ENCODE assay signal across 11 cellular contexts in the genomic region with DNA sequence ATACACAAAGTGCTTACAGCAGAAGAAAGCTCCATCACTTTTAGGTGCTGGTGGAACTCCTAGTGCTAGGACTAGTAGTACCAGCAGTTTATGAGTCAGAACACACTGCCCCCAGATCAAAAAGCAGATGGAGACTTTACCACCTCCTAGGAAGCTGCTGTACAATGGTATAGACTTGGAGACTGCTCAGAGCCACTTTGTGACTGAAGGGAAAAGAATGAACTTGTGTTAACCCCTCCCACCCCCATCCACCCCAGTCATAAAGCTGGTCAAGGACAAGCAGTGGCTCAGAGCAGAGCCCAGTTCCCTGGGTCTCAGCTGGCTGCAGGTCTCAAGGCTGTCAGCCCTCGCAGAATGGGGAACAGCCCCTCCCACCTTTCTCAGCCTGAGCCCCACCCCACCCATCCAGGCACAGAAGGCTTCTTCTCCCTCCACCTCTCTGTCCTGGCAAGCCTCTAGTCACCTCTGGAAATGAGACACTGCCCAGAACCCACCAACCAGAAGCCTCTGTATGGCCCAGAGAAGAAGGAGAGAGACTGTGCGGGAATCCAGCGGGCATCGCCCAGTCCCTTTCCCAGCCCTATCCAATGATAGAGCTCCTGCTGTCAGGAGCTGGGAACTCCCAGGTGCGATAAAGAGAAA. TPM values are rescaled to one million over a fixed set of nuclear protein-coding genes. Genes with fewer than 3 reads are reported as not detected.
DNase-seq lines count a peak whose midpoint lies in the region; ATAC-seq and TF ChIP-seq lines count a peak whose summit lies in the region.
"Had no signal": no experiment of that assay in that cellular context is flagged by ENCODE, and none has a peak within 500 bp of the region (broad histone marks: within the 10 kb centered on the region; RNA-seq: fewer than 3 reads in every experiment).

No MANE protein-coding gene starts in this region.

- no peak for DNase-seq in activated naive CD8-positive, alpha-beta T cell treated with anti-CD3 and anti-CD28 coated beads, Interleukin-2, amount 50 U/mL, for 24 hours
- DNase-seq in activated naive CD8-positive, alpha-beta T cell treated with anti-CD3 and anti-CD28 coated beads for 36 hours = no peak
- DNase-seq in ascending aorta (ENCODE audit: low spot score in 2 of 2) (peak in 1 of 2 donors; percentile 67), kidney tubule cell (ENCODE audit: low spot score) (peak; percentile 83), transverse colon (peak; percentile 69), NCI-H1092 (lab: John Stamatoyannopoulos, UW) (no peak)
- DNase-seq in activated T-cell treated with anti-CD3 and anti-CD28 coated beads, Interleukin-2, amount 50 U/mL, for 24 hours = no peak
- DNase-seq: AML-193, heart left ventricle, NCI-H1694 treated with DMSO at 0.1 percent for 48 hours had no signal

- 17 to 33% methylated on average over 1 to 5 of the region's 5 CpGs for WGBS in transverse colon (ENCODE audit: low coverage in 1 of 2), 2 donors

- intact Hi-C loops in ascending aorta (cut with DNase I) (loop anchor here (5.0 to 10.0 kb wide), 2 partner anchors 41 to 346 kb away; a partner anchor contains a TSS), transverse colon (cut with DNase I; ENCODE audit: low total_unique reads) (loop anchor here (10.0 kb wide), 1 partner anchor 56 kb away; no protein-coding TSS in a partner anchor)

- TF ChIP-seq POLR2A in transverse colon (IDR thresholded peaks at IDR 0.05) = peak; percentile 58

- peak overlapping the region in 1 of 2 donors; percentile 14 for H3K4me3 ChIP-seq in ascending aorta
- H3K4me3 ChIP-seq in transverse colon = no peak overlapping the region
- H3K4me3 ChIP-seq: heart left ventricle had no signal

- no peaks in the 10 kb centered on the region for H3K27me3 Mint-ChIP-seq in activated naive CD8-positive, alpha-beta T cell treated with anti-CD3 and anti-CD28 coated beads, Interleukin-2, amount 50 U/mL, for 24 hours
- no peaks in the 10 kb centered on the region for H3K27me3 Mint-ChIP-seq in activated naive CD8-positive, alpha-beta T cell treated with anti-CD3 and anti-CD28 coated beads for 36 hours
- no peaks in the 10 kb centered on the region for H3K27me3 Mint-ChIP-seq in activated T-cell treated with anti-CD3 and anti-CD28 coated beads, Interleukin-2, amount 50 U/mL, for 24 hours

- H3K9me3 ChIP-seq in ascending aorta (no peaks in the 10 kb centered on the region), transverse colon (no peaks in the 10 kb centered on the region)
- H3K9me3 ChIP-seq: heart left ventricle had no signal

- H3K4me1 Mint-ChIP-seq in activated naive CD8-positive, alpha-beta T cell treated with anti-CD3 and anti-CD28 coated beads, Interleukin-2, amount 50 U/mL, for 24 hours = peaks cover 35% of the 10 kb centered on the region
- peaks cover 21% of the 10 kb centered on the region for H3K4me1 Mint-ChIP-seq in activated naive CD8-positive, alpha-beta T cell treated with anti-CD3 and anti-CD28 coated beads for 36 hours
- H3K4me1 Mint-ChIP-seq in activated T-cell treated with anti-CD3 and anti-CD28 coated beads, Interleukin-2, amount 50 U/mL, for 24 hours (ENCODE audit: low read depth) = peaks cover 40% of the 10 kb centered on the region

- in situ Hi-C loops in transverse colon (cut with MboI; ENCODE audit: low pct_ligation_motif_present in 1 of 4, low pct_unique_long_range_greater_than_20kb in 1 of 4, low sequenced_read_pairs in 3 of 4) = no loop called here

- H3K27ac Mint-ChIP-seq in activated naive CD8-positive, alpha-beta T cell treated with anti-CD3 and anti-CD28 coated beads, Interleukin-2, amount 50 U/mL, for 24 hours = no peak overlapping the region
- H3K27ac Mint-ChIP-seq in activated naive CD8-positive, alpha-beta T cell treated with anti-CD3 and anti-CD28 coated beads for 36 hours = no peak overlapping the region
- no peak overlapping the region for H3K27ac Mint-ChIP-seq in activated T-cell treated with anti-CD3 and anti-CD28 coated beads, Interleukin-2, amount 50 U/mL, for 24 hours

- H3K27ac ChIP-seq in ascending aorta = peak overlapping the region; percentile 93
- peak overlapping the region; percentile 93 to 95 (median 94) for H3K27ac ChIP-seq in transverse colon

- no peaks in the 10 kb centered on the region for H3K36me3 Mint-ChIP-seq in activated naive CD8-positive, alpha-beta T cell treated with anti-CD3 and anti-CD28 coated beads, Interleukin-2, amount 50 U/mL, for 24 hours (ENCODE audit: low read depth)
- H3K36me3 Mint-ChIP-seq in activated naive CD8-positive, alpha-beta T cell treated with anti-CD3 and anti-CD28 coated beads for 36 hours = peaks cover 12% of the 10 kb centered on the region
- peaks cover 12% of the 10 kb centered on the region for H3K36me3 Mint-ChIP-seq in activated T-cell treated with anti-CD3 and anti-CD28 coated beads, Interleukin-2, amount 50 U/mL, for 24 hours (ENCODE audit: low read depth)

- ATAC-seq in activated naive CD8-positive, alpha-beta T cell treated with anti-CD3 and anti-CD28 coated beads, Interleukin-2, amount 50 U/mL, for 24 hours = peak; percentile 59
- ATAC-seq in HG03135 (IDR thresholded peaks at IDR 0.05; ENCODE audit: unreplicated experiment) = no peak

- no peaks in the 10 kb centered on the region for H3K27me3 ChIP-seq in ascending aorta
- H3K27me3 ChIP-seq in transverse colon = no peaks in the 10 kb centered on the region
- H3K27me3 ChIP-seq: heart left ventricle had no signal

- H3K36me3 ChIP-seq in ascending aorta (peaks cover 0 to 3% of the 10 kb centered on the region in 2 donors), transverse colon (no peaks in the 10 kb centered on the region)

- H3K4me1 ChIP-seq in ascending aorta = peaks cover 18 to 68% of the 10 kb centered on the region in 2 donors
- peaks cover 28 to 79% (median 56%) of the 10 kb centered on the region in 4 donors for H3K4me1 ChIP-seq in transverse colon

- no peaks in the 10 kb centered on the region for H3K9me3 Mint-ChIP-seq in activated naive CD8-positive, alpha-beta T cell treated with anti-CD3 and anti-CD28 coated beads, Interleukin-2, amount 50 U/mL, for 24 hours
- H3K9me3 Mint-ChIP-seq in activated naive CD8-positive, alpha-beta T cell treated with anti-CD3 and anti-CD28 coated beads for 36 hours = no peaks in the 10 kb centered on the region
- H3K9me3 Mint-ChIP-seq in activated T-cell treated with anti-CD3 and anti-CD28 coated beads, Interleukin-2, amount 50 U/mL, for 24 hours = no peaks in the 10 kb centered on the region

- peak; percentile 35 for TF ChIP-seq EP300 in transverse colon (IDR thresholded peaks at IDR 0.05; ENCODE audit: low read depth)

- TF ChIP-seq CTCF in ascending aorta (IDR thresholded peaks at IDR 0.05) = no peak
- TF ChIP-seq CTCF in transverse colon (IDR thresholded peaks at IDR 0.05) = peak in 1 of 5 experiments; percentile 18

- H3K4me3 Mint-ChIP-seq in activated naive CD8-positive, alpha-beta T cell treated with anti-CD3 and anti-CD28 coated beads, Interleukin-2, amount 50 U/mL, for 24 hours = no peak overlapping the region
- H3K4me3 Mint-ChIP-seq in activated naive CD8-positive, alpha-beta T cell treated with anti-CD3 and anti-CD28 coated beads for 36 hours = no peak overlapping the region
- H3K4me3 Mint-ChIP-seq in activated T-cell treated with anti-CD3 and anti-CD28 coated beads, Interleukin-2, amount 50 U/mL, for 24 hours = no peak overlapping the region

RNA-seq across cellular contexts. Expression of a gene that starts 23.8 kb away (rescaled TPM):
- 10 to 100 TPM; 30.2 to 34.6 TPM for total RNA-seq in activated naive CD8-positive, alpha-beta T cell treated with anti-CD3 and anti-CD28 coated beads for 36 hours
- total RNA-seq in ascending aorta (95.5 TPM), transverse colon (100 to 1,000 TPM in 3 of 4 donors, 10 to 100 TPM in 1; 53.9 to 250 (median 198) TPM)

Comparison
In these comparisons a context has a peak if more than half of its experiments do, and no peak if none do; other contexts are left out.
1. DNase-seq: peak in kidney tubule cell (single experiment) and transverse colon (single experiment); none in activated naive CD8-positive, alpha-beta T cell treated with anti-CD3 and anti-CD28 coated beads, Interleukin-2, amount 50 U/mL, for 24 hours (single experiment), activated naive CD8-positive, alpha-beta T cell treated with anti-CD3 and anti-CD28 coated beads for 36 hours (single experiment), NCI-H1092 (single experiment) and activated T-cell treated with anti-CD3 and anti-CD28 coated beads, Interleukin-2, amount 50 U/mL, for 24 hours (single experiment).